In the genomic region with DNA sequence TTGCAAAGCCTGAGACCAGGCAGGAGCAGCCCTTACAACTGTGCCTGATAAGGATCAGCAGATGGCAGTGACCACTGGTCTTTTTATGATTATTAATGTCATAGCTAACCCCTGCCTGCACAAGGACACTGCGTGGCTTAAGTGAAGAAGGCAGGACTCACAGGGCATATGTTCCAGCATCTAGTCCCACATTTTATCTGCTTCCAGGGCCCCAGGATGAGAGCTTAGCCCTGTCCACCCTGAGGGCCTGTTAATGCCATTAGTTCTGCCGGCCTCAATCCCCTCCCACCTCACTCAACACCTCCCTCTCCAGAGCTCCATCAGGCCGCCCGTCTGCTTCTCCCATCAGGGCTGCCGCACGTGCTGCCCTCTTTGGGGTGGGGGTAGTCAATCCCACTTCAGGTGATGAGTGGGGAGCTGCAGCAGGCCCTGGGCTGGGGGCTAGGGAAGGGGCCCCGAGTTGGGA, we compare ENCODE assay signal across 23 cellular contexts.
"Had no signal": no experiment of that assay in that cellular context is flagged by ENCODE, and none has a peak within 500 bp of the region (broad histone marks: within the 10 kb centered on the region; RNA-seq: fewer than 3 reads in every experiment).

No MANE protein-coding gene starts in this region.

- H3K36me3 ChIP-seq: brain microvascular endothelial cell, gastrocnemius medialis, heart left ventricle, tibial nerve, vagina had no signal

- H3K9me3 Mint-ChIP-seq: activated B cell treated with CpG ODN at 0.5 μM for 24 hours; activated CD8-positive, alpha-beta T cell treated with anti-CD3 and anti-CD28 coated beads for 36 hours; activated naive CD8-positive, alpha-beta T cell treated with anti-CD3 and anti-CD28 coated beads, Interleukin-2, amount 50 U/mL, for 24 hours; activated T-helper 17 cell treated with anti-CD3 and anti-CD28 coated beads, Interleukin-2, amount 50 U/mL, for 72 hours; natural killer cell treated with Interleukin-12 subunit alpha and Interleukin-12 subunit beta and Interleukin-15 and Interleukin-18, amount 100 ng/mL, for 72 hours had no signal

- H3K36me3 Mint-ChIP-seq: activated naive CD4-positive, alpha-beta T cell treated with anti-CD3 and anti-CD28 coated beads, Interleukin-2, amount 10 ng/mL, durations not matched to agents 7 days and 5 days; immature natural killer cell; mesothelial cell of epicardium; natural killer cell treated with Interleukin-12 subunit alpha and Interleukin-12 subunit beta and Interleukin-15 and Interleukin-18, amount 100 ng/mL, for 72 hours had no signal

- H3K27ac ChIP-seq: brain microvascular endothelial cell, coronary artery, gastrocnemius medialis, heart left ventricle, tibial nerve, vagina had no signal

- H3K4me3 Mint-ChIP-seq: activated B cell treated with CpG ODN at 0.5 μM for 24 hours; activated CD8-positive, alpha-beta T cell treated with anti-CD3 and anti-CD28 coated beads for 36 hours; activated naive CD4-positive, alpha-beta T cell treated with anti-CD3 and anti-CD28 coated beads, Interleukin-2, amount 10 ng/mL, durations not matched to agents 7 days and 5 days; activated naive CD8-positive, alpha-beta T cell treated with anti-CD3 and anti-CD28 coated beads, Interleukin-2, amount 50 U/mL, for 24 hours; immature natural killer cell; mesothelial cell of epicardium; natural killer cell treated with Interleukin-12 subunit alpha and Interleukin-12 subunit beta and Interleukin-15 and Interleukin-18, amount 100 ng/mL, for 72 hours had no signal

- H3K4me3 ChIP-seq: coronary artery, gastrocnemius medialis, heart left ventricle, tibial nerve, vagina had no signal

- H3K9me3 ChIP-seq: gastrocnemius medialis, vagina had no signal

- H3K27me3 ChIP-seq: brain microvascular endothelial cell, gastrocnemius medialis, heart left ventricle, tibial nerve, vagina had no signal

- H3K27me3 Mint-ChIP-seq: activated CD8-positive, alpha-beta T cell treated with anti-CD3 and anti-CD28 coated beads for 36 hours; activated naive CD8-positive, alpha-beta T cell treated with anti-CD3 and anti-CD28 coated beads, Interleukin-2, amount 50 U/mL, for 24 hours; activated T-helper 17 cell treated with anti-CD3 and anti-CD28 coated beads, Interleukin-2, amount 50 U/mL, for 72 hours had no signal

- H3K4me1 Mint-ChIP-seq: immature natural killer cell had no signal

- DNase-seq: activated B cell treated with CpG ODN at 0.5 μM for 24 hours; activated CD4-positive, alpha-beta T cell treated with anti-CD3 and anti-CD28 coated beads for 4 hours; activated CD8-positive, alpha-beta T cell treated with anti-CD3 and anti-CD28 coated beads for 36 hours; activated naive CD4-positive, alpha-beta T cell treated with anti-CD3 and anti-CD28 coated beads, Interleukin-2, amount 10 ng/mL, durations not matched to agents 7 days and 5 days; activated naive CD8-positive, alpha-beta T cell treated with anti-CD3 and anti-CD28 coated beads, Interleukin-2, amount 50 U/mL, for 24 hours; activated T-cell treated with anti-CD3 and anti-CD28 coated beads, Interleukin-2, amount 50 U/mL, for 1 hour; aorta; brain microvascular endothelial cell; erythroblast; gastrocnemius medialis; heart left ventricle; immature natural killer cell; nucleus accumbens; posterior cingulate gyrus; retina; stimulated activated CD4-positive, alpha-beta T cell treated with anti-CD3 and anti-CD28 coated beads, Interleukin-2, amount 100 ng/mL, for 24 hours; stimulated activated naive CD8-positive, alpha-beta T cell treated with anti-CD3 and anti-CD28 coated beads, Interleukin-15, Interleukin-2, amounts not matched to agents 100 U/mL and 50 U/mL, for 24 hours had no signal

- ATAC-seq: activated CD8-positive, alpha-beta T cell treated with anti-CD3 and anti-CD28 coated beads for 36 hours; activated naive CD8-positive, alpha-beta T cell treated with anti-CD3 and anti-CD28 coated beads, Interleukin-2, amount 50 U/mL, for 24 hours; activated T-helper 17 cell treated with anti-CD3 and anti-CD28 coated beads, Interleukin-2, amount 50 U/mL, for 72 hours; gastrocnemius medialis; heart left ventricle; natural killer cell treated with Interleukin-12 subunit alpha and Interleukin-12 subunit beta and Interleukin-15 and Interleukin-18, amount 100 ng/mL, for 72 hours; stimulated activated naive CD8-positive, alpha-beta T cell treated with anti-CD3 and anti-CD28 coated beads, Interleukin-15, Interleukin-2, amounts not matched to agents 100 U/mL and 50 U/mL, for 24 hours had no signal

- H3K27ac Mint-ChIP-seq: activated B cell treated with CpG ODN at 0.5 μM for 24 hours; activated CD8-positive, alpha-beta T cell treated with anti-CD3 and anti-CD28 coated beads for 36 hours; activated naive CD4-positive, alpha-beta T cell treated with anti-CD3 and anti-CD28 coated beads, Interleukin-2, amount 10 ng/mL, durations not matched to agents 7 days and 5 days; activated naive CD8-positive, alpha-beta T cell treated with anti-CD3 and anti-CD28 coated beads, Interleukin-2, amount 50 U/mL, for 24 hours; activated T-helper 17 cell treated with anti-CD3 and anti-CD28 coated beads, Interleukin-2, amount 50 U/mL, for 72 hours; immature natural killer cell; mesothelial cell of epicardium; natural killer cell treated with Interleukin-12 subunit alpha and Interleukin-12 subunit beta and Interleukin-15 and Interleukin-18, amount 100 ng/mL, for 72 hours had no signal
